Comparison of ENCODE assay signal across 8 cellular contexts in genomic region chr6:12075067-12075563, GRCh38.
DNase-seq lines count a peak whose midpoint lies in the region; ATAC-seq and TF ChIP-seq lines count a peak whose summit lies in the region.

No MANE protein-coding gene starts in this region.

- H3K27me3 Mint-ChIP-seq in activated CD8-positive, alpha-beta T cell treated with anti-CD3 and anti-CD28 coated beads, Interleukin-2, amount 10 ng/mL, durations not matched to agents 7 days and 5 days (ENCODE audit: low read depth), result no peaks in the 10 kb centered on the region

- H3K4me3 Mint-ChIP-seq in activated CD8-positive, alpha-beta T cell treated with anti-CD3 and anti-CD28 coated beads, Interleukin-2, amount 10 ng/mL, durations not matched to agents 7 days and 5 days, result no peak overlapping the region

- POLR2A ChIA-PET in activated CD8-positive, alpha-beta T cell treated with anti-CD3 and anti-CD28 coated beads, Interleukin-2, amount 10 ng/mL, durations not matched to agents 7 days and 5 days (lab: Charles Lee), result interaction anchor here (1.5 kb wide), 1 partner anchor 62 kb away, joined by 3 read pairs; no protein-coding TSS in a partner anchor

- peak; percentile 42 for ATAC-seq in GM18868 (IDR thresholded peaks at IDR 0.05; ENCODE audit: unreplicated experiment)
- ATAC-seq in activated CD8-positive, alpha-beta T cell treated with anti-CD3 and anti-CD28 coated beads, Interleukin-2, amount 10 ng/mL, durations not matched to agents 7 days and 5 days, result no peak
- peak; percentile 66 for ATAC-seq in left lobe of liver
- ATAC-seq in GM19455 (IDR thresholded peaks at IDR 0.05; ENCODE audit: unreplicated experiment), result no peak

- peak; percentile 34 for TF ChIP-seq CTCF in AG09319 (IDR thresholded peaks at IDR 0.05; ENCODE audit: low read depth, low read length)

- no peaks in the 10 kb centered on the region for H3K9me3 Mint-ChIP-seq in activated CD8-positive, alpha-beta T cell treated with anti-CD3 and anti-CD28 coated beads, Interleukin-2, amount 10 ng/mL, durations not matched to agents 7 days and 5 days (ENCODE audit: insufficient read depth)

- no peak for DNase-seq in AG09319 (ENCODE audit: extremely low read depth, low read depth)
- no peak for DNase-seq in activated CD8-positive, alpha-beta T cell treated with anti-CD3 and anti-CD28 coated beads, Interleukin-2, amount 10 ng/mL, durations not matched to agents 7 days and 5 days
- no peak for DNase-seq in left lobe of liver (ENCODE audit: low spot score)
- DNase-seq in GDM1 (lab: John Stamatoyannopoulos, UW), result no peak
- DNase-seq in SKM-1 (lab: John Stamatoyannopoulos, UW; ENCODE audit: unreplicated experiment), result no peak
- DNase-seq in stimulated activated CD4-positive, alpha-beta T cell treated with anti-CD3 and anti-CD28 coated beads, Interleukin-4, amount 100 ng/mL, for 4 hours, result no peak

- peaks cover 5% of the 10 kb centered on the region for H3K36me3 Mint-ChIP-seq in activated CD8-positive, alpha-beta T cell treated with anti-CD3 and anti-CD28 coated beads, Interleukin-2, amount 10 ng/mL, durations not matched to agents 7 days and 5 days (ENCODE audit: low read depth)

- CTCF ChIA-PET in activated CD8-positive, alpha-beta T cell treated with anti-CD3 and anti-CD28 coated beads, Interleukin-2, amount 10 ng/mL, durations not matched to agents 7 days and 5 days (lab: Charles Lee), result interaction anchor here (0.7 to 3.1 kb wide), 16 partner anchors 8 to 1316 kb away, joined by 3 to 33 read pairs (median 4); no protein-coding TSS in a partner anchor

- peaks cover 36% of the 10 kb centered on the region for H3K4me1 Mint-ChIP-seq in activated CD8-positive, alpha-beta T cell treated with anti-CD3 and anti-CD28 coated beads, Interleukin-2, amount 10 ng/mL, durations not matched to agents 7 days and 5 days (ENCODE audit: low read depth)

- peak overlapping the region; percentile 23 for H3K27ac Mint-ChIP-seq in activated CD8-positive, alpha-beta T cell treated with anti-CD3 and anti-CD28 coated beads, Interleukin-2, amount 10 ng/mL, durations not matched to agents 7 days and 5 days

Comparison
In these comparisons a context has a peak if more than half of its experiments do, and no peak if none do; other contexts are left out.
1. ATAC-seq: peak in GM18868 (single experiment) and left lobe of liver (single experiment); none in activated CD8-positive, alpha-beta T cell treated with anti-CD3 and anti-CD28 coated beads, Interleukin-2, amount 10 ng/mL, durations not matched to agents 7 days and 5 days (single experiment) and GM19455 (single experiment).